ENCODE assay signal across 8 cellular contexts in genomic region chr7:149855368-149856305, GRCh38. TPM values are rescaled to one million over a fixed set of nuclear protein-coding genes. Genes with fewer than 3 reads are reported as not detected.
DNase-seq lines count a peak whose midpoint lies in the region; TF ChIP-seq lines count a peak whose summit lies in the region.

No MANE protein-coding gene starts in this region.

- H3K36me3 Mint-ChIP-seq in activated T-helper 1 cell treated with anti-CD3 and anti-CD28 coated beads, Interleukin-12 subunit alpha, Interleukin-12 subunit beta, Interleukin-2, Interleukin-4 antibody, amounts not matched to agents 30 ng/mL and 10 ng/mL and 1 ng/mL, durations not matched to agents 14 hours and 24 hours and 36 hours (ENCODE audit: low read depth), result peaks cover 34% of the 10 kb centered on the region
- H3K36me3 Mint-ChIP-seq in Caco-2 (ENCODE audit: insufficient read depth, unreplicated experiment), result no peaks in the 10 kb centered on the region

- no peaks in the 10 kb centered on the region for H3K27me3 Mint-ChIP-seq in activated T-helper 1 cell treated with anti-CD3 and anti-CD28 coated beads, Interleukin-12 subunit alpha, Interleukin-12 subunit beta, Interleukin-2, Interleukin-4 antibody, amounts not matched to agents 30 ng/mL and 10 ng/mL and 1 ng/mL, durations not matched to agents 14 hours and 24 hours and 36 hours (ENCODE audit: insufficient read depth)
- peaks cover 6% of the 10 kb centered on the region for H3K27me3 Mint-ChIP-seq in Caco-2 (ENCODE audit: insufficient read depth, unreplicated experiment)

- H3K9me3 Mint-ChIP-seq in activated T-helper 1 cell treated with anti-CD3 and anti-CD28 coated beads, Interleukin-12 subunit alpha, Interleukin-12 subunit beta, Interleukin-2, Interleukin-4 antibody, amounts not matched to agents 30 ng/mL and 10 ng/mL and 1 ng/mL, durations not matched to agents 14 hours and 24 hours and 36 hours, result no peaks in the 10 kb centered on the region
- H3K9me3 Mint-ChIP-seq in Caco-2 (ENCODE audit: unreplicated experiment), result no peaks in the 10 kb centered on the region

- H3K4me3 ChIP-seq in AG10803 (ENCODE audit: low read length) (no peak overlapping the region), HEK293 (ENCODE audit: low read depth, low read length) (no peak overlapping the region), WERI-Rb-1 (ENCODE audit: low read depth, low read length) (no peak overlapping the region), Caco-2 (ENCODE audit: low read depth, low read length) (no peak overlapping the region)

- no TSS peak for BruUV-seq in Caco-2 (replicated peaks; lab: Mats Ljungman, UMichigan)

- no peak overlapping the region for H3K27ac ChIP-seq in HEK293 (ENCODE audit: extremely low read depth, low read depth, low read length)
- H3K27ac ChIP-seq in WERI-Rb-1, result no peak overlapping the region; the same call in 1 of the 2 replicates

- H3K36me3 ChIP-seq in HEK293 (ENCODE audit: control insufficient read depth in 2 of 2, insufficient read depth in 1 of 2, low read length in 2 of 2), result peaks cover 0 to 2% of the 10 kb centered on the region in 2 experiments; a peak in 1 of 3 replicates
- H3K36me3 ChIP-seq in WERI-Rb-1, result no peaks in the 10 kb centered on the region
- H3K36me3 ChIP-seq in Caco-2 (ENCODE audit: control insufficient read depth, insufficient read depth, low read length), result no peaks in the 10 kb centered on the region

- DNase-seq in AG10803 (ENCODE audit: low read depth) (peak; percentile 51), iPS-NIHi11 (ENCODE audit: low spot score) (peak; percentile 61), WERI-Rb-1 (no peak), Caco-2 (no peak), OCI-M2 (lab: John Stamatoyannopoulos, UW; ENCODE audit: unreplicated experiment) (no peak), occipital lobe (lab: John Stamatoyannopoulos, UW) (no peak)
- DNase-seq in activated T-helper 1 cell treated with anti-CD3 and anti-CD28 coated beads, Interleukin-12 subunit alpha, Interleukin-12 subunit beta, Interleukin-2, Interleukin-4 antibody, amounts not matched to agents 30 ng/mL and 10 ng/mL and 1 ng/mL, durations not matched to agents 14 hours and 24 hours and 36 hours (ENCODE audit: low spot score), result no peak

- POLR2A ChIA-PET in HEK293 (lab: Yijun Ruan, JAX) (interaction anchor here (0.6 to 3.1 kb wide), 2 partner anchors 14 to 17 kb away, joined by 3 to 28 read pairs; partner anchors contain the start of gene ZNF862), Caco-2 (lab: Charles Lee) (no interaction called here)

- H3K4me1 ChIP-seq in HEK293 (ENCODE audit: control insufficient read depth, insufficient read depth, low read length) (peaks cover 12% of the 10 kb centered on the region), Caco-2 (no peaks in the 10 kb centered on the region)

- H3K27me3 ChIP-seq in WERI-Rb-1 (ENCODE audit: insufficient read depth, low read depth, severe bottlenecking), result no peaks in the 10 kb centered on the region
- H3K27me3 ChIP-seq in Caco-2 (replicated peaks; ENCODE audit: control insufficient read depth, insufficient read depth, low read length), result no peaks in the 10 kb centered on the region

- peaks cover 30% of the 10 kb centered on the region for H3K4me1 Mint-ChIP-seq in activated T-helper 1 cell treated with anti-CD3 and anti-CD28 coated beads, Interleukin-12 subunit alpha, Interleukin-12 subunit beta, Interleukin-2, Interleukin-4 antibody, amounts not matched to agents 30 ng/mL and 10 ng/mL and 1 ng/mL, durations not matched to agents 14 hours and 24 hours and 36 hours (ENCODE audit: low read depth)
- no peaks in the 10 kb centered on the region for H3K4me1 Mint-ChIP-seq in Caco-2 (ENCODE audit: low read depth, unreplicated experiment)

- peak overlapping the region; percentile 60 for H3K4me3 Mint-ChIP-seq in activated T-helper 1 cell treated with anti-CD3 and anti-CD28 coated beads, Interleukin-12 subunit alpha, Interleukin-12 subunit beta, Interleukin-2, Interleukin-4 antibody, amounts not matched to agents 30 ng/mL and 10 ng/mL and 1 ng/mL, durations not matched to agents 14 hours and 24 hours and 36 hours
- H3K4me3 Mint-ChIP-seq in Caco-2 (ENCODE audit: unreplicated experiment), result no peak overlapping the region

- TF ChIP-seq CTCF in AG10803 (conservative IDR thresholded peaks at IDR 0.05; ENCODE audit: low read length), result no peak
- TF ChIP-seq CTCF in HEK293 (tag by site-specific recombination; IDR thresholded peaks at IDR 0.05), result no peak
- TF ChIP-seq CTCF in WERI-Rb-1 (IDR thresholded peaks at IDR 0.05; ENCODE audit: low read depth, low read length), result no peak
- no peak for TF ChIP-seq CTCF in Caco-2 (IDR thresholded peaks at IDR 0.05; ENCODE audit: insufficient read depth in 1 of 2, low read depth in 1 of 2, low read length in 1 of 2, severe bottlenecking in 1 of 2, unreplicated experiment in 1 of 2)

- CTCF ChIA-PET in HEK293 (lab: Yijun Ruan, JAX) (interaction anchor here (1.0 to 1.2 kb wide), 3 partner anchors 10 to 49 kb away, joined by 3 to 5 read pairs (median 4); no protein-coding TSS in a partner anchor), Caco-2 (lab: Charles Lee) (no interaction called here)

- H3K27ac Mint-ChIP-seq in activated T-helper 1 cell treated with anti-CD3 and anti-CD28 coated beads, Interleukin-12 subunit alpha, Interleukin-12 subunit beta, Interleukin-2, Interleukin-4 antibody, amounts not matched to agents 30 ng/mL and 10 ng/mL and 1 ng/mL, durations not matched to agents 14 hours and 24 hours and 36 hours, result peak overlapping the region; percentile 44
- no peak overlapping the region for H3K27ac Mint-ChIP-seq in Caco-2 (ENCODE audit: unreplicated experiment)

- intact Hi-C loops in activated T-helper 1 cell treated with anti-CD3 and anti-CD28 coated beads, Interleukin-12 subunit alpha, Interleukin-12 subunit beta, Interleukin-2, Interleukin-4 antibody, amounts not matched to agents 30 ng/mL and 10 ng/mL and 1 ng/mL, durations not matched to agents 14 hours and 24 hours and 36 hours (cut with micrococcal nuclease), result loop anchor here (1.0 kb wide), 1 partner anchor 17 kb away; the partner anchor contains the start of gene ZNF862
- intact Hi-C loops in Caco-2 (cut with micrococcal nuclease; ENCODE audit: unreplicated experiment), result no loop called here

- H3K9me3 ChIP-seq in HEK293 (ENCODE audit: control insufficient read depth, insufficient read depth, low read depth, low read length) (no peaks in the 10 kb centered on the region), WERI-Rb-1 (ENCODE audit: severe bottlenecking) (no peaks in the 10 kb centered on the region), Caco-2 (no peaks in the 10 kb centered on the region)

TF ChIP-seq in HEK293, 187 proteins besides CTCF, POLR2A, EP300 and RAD21 (continues in another document):
- peak; percentile 91 for TF ChIP-seq ZFHX2 (tag by site-specific recombination; conservative IDR thresholded peaks at IDR 0.05)
- TF ChIP-seq IKZF3 (tag by site-specific recombination; IDR thresholded peaks at IDR 0.05), result peak; percentile 84
- TF ChIP-seq GLIS1 (tag by site-specific recombination; IDR thresholded peaks at IDR 0.05), result peak; percentile 73
- TF ChIP-seq KLF8 (tag by site-specific recombination; IDR thresholded peaks at IDR 0.05), result peak; percentile 72
- TF ChIP-seq ZNF830 (tag by site-specific recombination; IDR thresholded peaks at IDR 0.05; ENCODE audit: low read depth), result no peak
- TF ChIP-seq ZNF324 (tag by site-specific recombination; IDR thresholded peaks at IDR 0.05), result no peak
- 0 out of 2 replicates have a peak, but pooled peaks have one; percentile 5 for TF ChIP-seq ZNF629 (tag by site-specific recombination; IDR thresholded peaks at IDR 0.05)
- peak; percentile 60 for TF ChIP-seq KLF10 (tag by site-specific recombination; IDR thresholded peaks at IDR 0.05)
- peak; percentile 63 for TF ChIP-seq HIC1 (tag by site-specific recombination; IDR thresholded peaks at IDR 0.05)
- TF ChIP-seq ZNF366 (tag by site-specific recombination; conservative IDR thresholded peaks at IDR 0.05), result peak; percentile 86
- TF ChIP-seq ZNF398 (tag by site-specific recombination; IDR thresholded peaks at IDR 0.05), result peak; percentile 47; the same call in 1 of the 2 replicates

RNA-seq across cellular contexts. Expression of gene ZNF862, which starts 17.5 kb away (rescaled TPM):
- 14.2 and 19.3 TPM in 2 replicates for total RNA-seq in activated T-helper 1 cell treated with anti-CD3 and anti-CD28 coated beads, Interleukin-12 subunit alpha, Interleukin-12 subunit beta, Interleukin-2, Interleukin-4 antibody, amounts not matched to agents 30 ng/mL and 10 ng/mL and 1 ng/mL, durations not matched to agents 14 hours and 24 hours and 36 hours
- 3.1 and 3.5 TPM in 2 replicates for total RNA-seq in Caco-2 (2022)
- total RNA-seq in occipital lobe, result 10.0 TPM

RNA-seq across cellular contexts. Expression of gene ATP6V0E2, which starts 18.1 kb away (rescaled TPM):
- total RNA-seq in activated T-helper 1 cell treated with anti-CD3 and anti-CD28 coated beads, Interleukin-12 subunit alpha, Interleukin-12 subunit beta, Interleukin-2, Interleukin-4 antibody, amounts not matched to agents 30 ng/mL and 10 ng/mL and 1 ng/mL, durations not matched to agents 14 hours and 24 hours and 36 hours, result 47.5 and 51.2 TPM in 2 replicates
- total RNA-seq in Caco-2 (2022) (41.6 and 53.9 TPM in 2 replicates), occipital lobe (112 TPM)

Comparison
In these comparisons a context has a peak if more than half of its experiments do, and no peak if none do; other contexts are left out.
1. DNase-seq: peak in AG10803 (single experiment) and iPS-NIHi11 (single experiment); none in activated T-helper 1 cell treated with anti-CD3 and anti-CD28 coated beads, Interleukin-12 subunit alpha, Interleukin-12 subunit beta, Interleukin-2, Interleukin-4 antibody, amounts not matched to agents 30 ng/mL and 10 ng/mL and 1 ng/mL, durations not matched to agents 14 hours and 24 hours and 36 hours (single experiment), WERI-Rb-1 (single experiment), Caco-2 (0 of 2), OCI-M2 (single experiment) and occipital lobe (single experiment).